Comparison of ENCODE assay signal across 1 cellular context in the genomic region with DNA sequence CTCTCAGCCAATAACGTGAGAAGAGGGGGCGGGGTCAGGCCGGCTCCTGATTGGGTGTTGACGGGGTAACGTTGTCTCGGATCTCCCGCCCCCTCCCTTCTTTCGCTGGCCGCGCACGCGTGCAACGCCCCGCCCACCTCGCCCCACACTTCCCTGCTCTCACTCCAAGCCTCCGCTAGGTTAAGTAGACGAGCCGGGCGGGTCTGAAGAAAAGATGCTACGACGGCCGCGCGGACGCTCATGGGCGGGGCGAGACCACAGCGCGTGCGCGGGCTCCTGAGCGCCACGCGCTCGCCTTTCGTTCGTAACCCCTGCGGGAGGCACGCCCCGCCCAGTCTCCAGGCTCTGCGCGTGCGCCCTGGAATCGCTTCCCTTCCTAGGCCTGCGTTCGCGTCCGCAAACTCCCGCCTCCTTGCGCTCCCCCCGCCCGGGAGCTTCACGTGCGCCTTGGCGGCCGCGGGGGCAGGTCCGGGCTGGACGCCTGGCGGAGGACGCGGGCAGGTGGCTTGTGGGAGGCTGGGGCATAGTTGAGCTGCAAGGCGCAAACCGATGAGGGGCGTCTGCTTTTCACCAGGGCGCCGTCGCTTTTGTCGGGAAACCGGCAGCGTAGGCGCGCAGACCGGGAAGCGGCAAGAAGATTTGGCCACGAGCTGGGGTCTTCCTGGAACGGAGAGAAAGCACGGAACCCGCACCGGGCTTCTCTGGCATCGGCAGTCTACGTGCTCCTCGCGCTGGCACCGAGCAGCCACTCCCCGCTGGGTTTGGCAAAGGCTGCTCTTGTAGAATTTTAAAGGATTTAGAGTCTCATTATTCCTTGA.
TF ChIP-seq lines count a peak whose summit lies in the region.

No MANE protein-coding gene starts in this region.

TF ChIP-seq in HEK293, 187 proteins besides CTCF, POLR2A, EP300 and RAD21 (continued from another document and continues in another):
- TF ChIP-seq, protein P1, sequence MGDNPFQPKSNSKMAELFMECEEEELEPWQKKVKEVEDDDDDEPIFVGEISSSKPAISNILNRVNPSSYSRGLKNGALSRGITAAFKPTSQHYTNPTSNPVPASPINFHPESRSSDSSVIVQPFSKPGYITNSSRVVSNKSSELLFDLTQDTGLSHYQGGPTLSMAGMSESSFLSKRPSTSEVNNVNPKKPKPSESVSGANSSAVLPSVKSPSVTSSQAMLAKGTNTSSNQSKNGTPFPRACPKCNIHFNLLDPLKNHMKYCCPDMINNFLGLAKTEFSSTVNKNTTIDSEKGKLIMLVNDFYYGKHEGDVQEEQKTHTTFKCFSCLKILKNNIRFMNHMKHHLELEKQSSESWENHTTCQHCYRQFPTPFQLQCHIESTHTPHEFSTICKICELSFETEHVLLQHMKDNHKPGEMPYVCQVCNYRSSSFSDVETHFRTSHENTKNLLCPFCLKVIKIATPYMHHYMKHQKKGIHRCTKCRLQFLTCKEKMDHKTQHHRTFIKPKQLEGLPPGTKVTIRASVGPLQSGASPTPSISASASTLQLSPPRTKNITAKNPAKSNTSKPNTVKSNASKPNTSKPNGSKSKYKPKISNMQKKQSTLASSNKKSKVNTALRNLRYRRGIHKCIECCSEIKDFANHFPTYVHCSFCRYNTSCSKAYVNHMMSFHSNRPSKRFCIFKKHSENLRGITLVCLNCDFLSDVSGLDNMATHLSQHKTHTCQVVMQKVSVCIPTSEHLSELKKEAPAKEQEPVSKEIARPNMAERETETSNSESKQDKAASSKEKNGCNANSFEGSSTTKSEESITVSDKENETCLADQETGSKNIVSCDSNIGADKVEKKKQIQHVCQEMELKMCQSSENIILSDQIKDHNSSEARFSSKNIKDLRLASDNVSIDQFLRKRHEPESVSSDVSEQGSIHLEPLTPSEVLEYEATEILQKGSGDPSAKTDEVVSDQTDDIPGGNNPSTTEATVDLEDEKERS (tag by site-specific recombination; IDR thresholded peaks at IDR 0.05) = no peak
- TF ChIP-seq IKZF3 (tag by site-specific recombination; IDR thresholded peaks at IDR 0.05) = peak; percentile 39; the same call in 1 of the 2 replicates
- no peak; the same call in 1 of the 2 replicates for TF ChIP-seq ZIC2 (tag by site-specific recombination; IDR thresholded peaks at IDR 0.05)
- TF ChIP-seq, protein P2, sequence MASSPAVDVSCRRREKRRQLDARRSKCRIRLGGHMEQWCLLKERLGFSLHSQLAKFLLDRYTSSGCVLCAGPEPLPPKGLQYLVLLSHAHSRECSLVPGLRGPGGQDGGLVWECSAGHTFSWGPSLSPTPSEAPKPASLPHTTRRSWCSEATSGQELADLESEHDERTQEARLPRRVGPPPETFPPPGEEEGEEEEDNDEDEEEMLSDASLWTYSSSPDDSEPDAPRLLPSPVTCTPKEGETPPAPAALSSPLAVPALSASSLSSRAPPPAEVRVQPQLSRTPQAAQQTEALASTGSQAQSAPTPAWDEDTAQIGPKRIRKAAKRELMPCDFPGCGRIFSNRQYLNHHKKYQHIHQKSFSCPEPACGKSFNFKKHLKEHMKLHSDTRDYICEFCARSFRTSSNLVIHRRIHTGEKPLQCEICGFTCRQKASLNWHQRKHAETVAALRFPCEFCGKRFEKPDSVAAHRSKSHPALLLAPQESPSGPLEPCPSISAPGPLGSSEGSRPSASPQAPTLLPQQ (tag by site-specific recombination; IDR thresholded peaks at IDR 0.05) = peak; percentile 57; the same call in 1 of the 2 replicates
- no peak for TF ChIP-seq FEZF1 (tag by site-specific recombination; IDR thresholded peaks at IDR 0.05)
- peak; percentile 65; the same call in 1 of the 2 replicates for TF ChIP-seq ZNF561 (tag by site-specific recombination; IDR thresholded peaks at IDR 0.05; ENCODE audit: borderline replicate concordance)
- no peak for TF ChIP-seq ZNF830 (tag by site-specific recombination; IDR thresholded peaks at IDR 0.05; ENCODE audit: low read depth)
- TF ChIP-seq, protein P3, sequence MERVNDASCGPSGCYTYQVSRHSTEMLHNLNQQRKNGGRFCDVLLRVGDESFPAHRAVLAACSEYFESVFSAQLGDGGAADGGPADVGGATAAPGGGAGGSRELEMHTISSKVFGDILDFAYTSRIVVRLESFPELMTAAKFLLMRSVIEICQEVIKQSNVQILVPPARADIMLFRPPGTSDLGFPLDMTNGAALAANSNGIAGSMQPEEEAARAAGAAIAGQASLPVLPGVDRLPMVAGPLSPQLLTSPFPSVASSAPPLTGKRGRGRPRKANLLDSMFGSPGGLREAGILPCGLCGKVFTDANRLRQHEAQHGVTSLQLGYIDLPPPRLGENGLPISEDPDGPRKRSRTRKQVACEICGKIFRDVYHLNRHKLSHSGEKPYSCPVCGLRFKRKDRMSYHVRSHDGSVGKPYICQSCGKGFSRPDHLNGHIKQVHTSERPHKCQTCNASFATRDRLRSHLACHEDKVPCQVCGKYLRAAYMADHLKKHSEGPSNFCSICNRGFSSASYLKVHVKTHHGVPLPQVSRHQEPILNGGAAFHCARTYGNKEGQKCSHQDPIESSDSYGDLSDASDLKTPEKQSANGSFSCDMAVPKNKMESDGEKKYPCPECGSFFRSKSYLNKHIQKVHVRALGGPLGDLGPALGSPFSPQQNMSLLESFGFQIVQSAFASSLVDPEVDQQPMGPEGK (tag by site-specific recombination; IDR thresholded peaks at IDR 0.05) = peak; percentile 92
- no peak for TF ChIP-seq ZNF677 (tag by site-specific recombination; IDR thresholded peaks at IDR 0.05)
- no peak for TF ChIP-seq ZNF768 (tag by site-specific recombination; IDR thresholded peaks at IDR 0.05)
- 0 out of 2 replicates have a peak, but pooled peaks have one; percentile 26 for TF ChIP-seq ZNF394 (tag by site-specific recombination; IDR thresholded peaks at IDR 0.05; ENCODE audit: borderline replicate concordance)
- no peak for TF ChIP-seq ZNF311 (tag by site-specific recombination; IDR thresholded peaks at IDR 0.05; ENCODE audit: borderline replicate concordance)
- no peak for TF ChIP-seq ZNF174 (tag by site-specific recombination; IDR thresholded peaks at IDR 0.05)
- no peak for TF ChIP-seq ZNF175 (tag by site-specific recombination; IDR thresholded peaks at IDR 0.05)
- TF ChIP-seq ZNF660 (tag by site-specific recombination; IDR thresholded peaks at IDR 0.05) = peak; percentile 74; the same call in 1 of the 2 replicates
- TF ChIP-seq, protein P4, sequence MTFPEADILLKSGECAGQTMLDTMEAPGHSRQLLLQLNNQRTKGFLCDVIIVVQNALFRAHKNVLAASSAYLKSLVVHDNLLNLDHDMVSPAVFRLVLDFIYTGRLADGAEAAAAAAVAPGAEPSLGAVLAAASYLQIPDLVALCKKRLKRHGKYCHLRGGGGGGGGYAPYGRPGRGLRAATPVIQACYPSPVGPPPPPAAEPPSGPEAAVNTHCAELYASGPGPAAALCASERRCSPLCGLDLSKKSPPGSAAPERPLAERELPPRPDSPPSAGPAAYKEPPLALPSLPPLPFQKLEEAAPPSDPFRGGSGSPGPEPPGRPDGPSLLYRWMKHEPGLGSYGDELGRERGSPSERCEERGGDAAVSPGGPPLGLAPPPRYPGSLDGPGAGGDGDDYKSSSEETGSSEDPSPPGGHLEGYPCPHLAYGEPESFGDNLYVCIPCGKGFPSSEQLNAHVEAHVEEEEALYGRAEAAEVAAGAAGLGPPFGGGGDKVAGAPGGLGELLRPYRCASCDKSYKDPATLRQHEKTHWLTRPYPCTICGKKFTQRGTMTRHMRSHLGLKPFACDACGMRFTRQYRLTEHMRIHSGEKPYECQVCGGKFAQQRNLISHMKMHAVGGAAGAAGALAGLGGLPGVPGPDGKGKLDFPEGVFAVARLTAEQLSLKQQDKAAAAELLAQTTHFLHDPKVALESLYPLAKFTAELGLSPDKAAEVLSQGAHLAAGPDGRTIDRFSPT (tag by site-specific recombination; IDR thresholded peaks at IDR 0.05) = peak; percentile 61
- TF ChIP-seq, protein P5, sequence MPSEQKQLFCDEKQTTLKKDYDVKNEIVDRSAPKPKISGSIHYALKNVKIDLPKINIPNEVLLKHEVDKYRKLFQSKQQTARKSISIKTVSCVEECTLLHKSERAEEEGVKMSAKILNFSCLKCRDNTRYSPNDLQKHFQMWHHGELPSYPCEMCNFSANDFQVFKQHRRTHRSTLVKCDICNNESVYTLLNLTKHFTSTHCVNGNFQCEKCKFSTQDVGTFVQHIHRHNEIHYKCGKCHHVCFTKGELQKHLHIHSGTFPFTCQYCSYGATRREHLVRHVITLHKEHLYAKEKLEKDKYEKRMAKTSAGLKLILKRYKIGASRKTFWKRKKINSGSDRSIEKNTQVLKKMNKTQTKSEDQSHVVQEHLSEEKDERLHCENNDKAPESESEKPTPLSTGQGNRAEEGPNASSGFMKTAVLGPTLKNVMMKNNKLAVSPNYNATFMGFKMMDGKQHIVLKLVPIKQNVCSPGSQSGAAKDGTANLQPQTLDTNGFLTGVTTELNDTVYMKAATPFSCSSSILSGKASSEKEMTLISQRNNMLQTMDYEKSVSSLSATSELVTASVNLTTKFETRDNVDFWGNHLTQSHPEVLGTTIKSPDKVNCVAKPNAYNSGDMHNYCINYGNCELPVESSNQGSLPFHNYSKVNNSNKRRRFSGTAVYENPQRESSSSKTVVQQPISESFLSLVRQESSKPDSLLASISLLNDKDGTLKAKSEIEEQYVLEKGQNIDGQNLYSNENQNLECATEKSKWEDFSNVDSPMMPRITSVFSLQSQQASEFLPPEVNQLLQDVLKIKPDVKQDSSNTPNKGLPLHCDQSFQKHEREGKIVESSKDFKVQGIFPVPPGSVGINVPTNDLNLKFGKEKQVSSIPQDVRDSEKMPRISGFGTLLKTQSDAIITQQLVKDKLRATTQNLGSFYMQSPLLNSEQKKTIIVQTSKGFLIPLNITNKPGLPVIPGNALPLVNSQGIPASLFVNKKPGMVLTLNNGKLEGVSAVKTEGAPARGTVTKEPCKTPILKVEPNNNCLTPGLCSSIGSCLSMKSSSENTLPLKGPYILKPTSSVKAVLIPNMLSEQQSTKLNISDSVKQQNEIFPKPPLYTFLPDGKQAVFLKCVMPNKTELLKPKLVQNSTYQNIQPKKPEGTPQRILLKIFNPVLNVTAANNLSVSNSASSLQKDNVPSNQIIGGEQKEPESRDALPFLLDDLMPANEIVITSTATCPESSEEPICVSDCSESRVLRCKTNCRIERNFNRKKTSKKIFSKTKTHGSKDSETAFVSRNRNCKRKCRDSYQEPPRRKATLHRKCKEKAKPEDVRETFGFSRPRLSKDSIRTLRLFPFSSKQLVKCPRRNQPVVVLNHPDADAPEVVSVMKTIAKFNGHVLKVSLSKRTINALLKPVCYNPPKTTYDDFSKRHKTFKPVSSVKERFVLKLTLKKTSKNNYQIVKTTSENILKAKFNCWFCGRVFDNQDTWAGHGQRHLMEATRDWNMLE (tag by site-specific recombination; conservative IDR thresholded peaks at IDR 0.05; ENCODE audit: low read depth) = no peak
- no peak for TF ChIP-seq ZNF747 (tag by site-specific recombination; IDR thresholded peaks at IDR 0.05)
- TF ChIP-seq ZSCAN16 (tag by site-specific recombination; IDR thresholded peaks at IDR 0.05) = no peak
- TF ChIP-seq GLIS2 (tag by site-specific recombination; IDR thresholded peaks at IDR 0.05) = peak; percentile 71
- TF ChIP-seq, protein P6, sequence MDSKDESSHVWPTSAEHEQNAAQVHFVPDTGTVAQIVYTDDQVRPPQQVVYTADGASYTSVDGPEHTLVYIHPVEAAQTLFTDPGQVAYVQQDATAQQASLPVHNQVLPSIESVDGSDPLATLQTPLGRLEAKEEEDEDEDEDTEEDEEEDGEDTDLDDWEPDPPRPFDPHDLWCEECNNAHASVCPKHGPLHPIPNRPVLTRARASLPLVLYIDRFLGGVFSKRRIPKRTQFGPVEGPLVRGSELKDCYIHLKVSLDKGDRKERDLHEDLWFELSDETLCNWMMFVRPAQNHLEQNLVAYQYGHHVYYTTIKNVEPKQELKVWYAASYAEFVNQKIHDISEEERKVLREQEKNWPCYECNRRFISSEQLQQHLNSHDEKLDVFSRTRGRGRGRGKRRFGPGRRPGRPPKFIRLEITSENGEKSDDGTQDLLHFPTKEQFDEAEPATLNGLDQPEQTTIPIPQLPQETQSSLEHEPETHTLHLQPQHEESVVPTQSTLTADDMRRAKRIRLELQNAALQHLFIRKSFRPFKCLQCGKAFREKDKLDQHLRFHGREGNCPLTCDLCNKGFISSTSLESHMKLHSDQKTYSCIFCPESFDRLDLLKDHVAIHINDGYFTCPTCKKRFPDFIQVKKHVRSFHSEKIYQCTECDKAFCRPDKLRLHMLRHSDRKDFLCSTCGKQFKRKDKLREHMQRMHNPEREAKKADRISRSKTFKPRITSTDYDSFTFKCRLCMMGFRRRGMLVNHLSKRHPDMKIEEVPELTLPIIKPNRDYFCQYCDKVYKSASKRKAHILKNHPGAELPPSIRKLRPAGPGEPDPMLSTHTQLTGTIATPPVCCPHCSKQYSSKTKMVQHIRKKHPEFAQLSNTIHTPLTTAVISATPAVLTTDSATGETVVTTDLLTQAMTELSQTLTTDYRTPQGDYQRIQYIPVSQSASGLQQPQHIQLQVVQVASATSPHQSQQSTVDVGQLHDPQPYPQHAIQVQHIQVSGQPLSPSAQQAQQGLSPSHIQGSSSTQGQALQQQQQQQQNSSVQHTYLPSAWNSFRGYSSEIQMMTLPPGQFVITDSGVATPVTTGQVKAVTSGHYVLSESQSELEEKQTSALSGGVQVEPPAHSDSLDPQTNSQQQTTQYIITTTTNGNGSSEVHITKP (tag by site-specific recombination; IDR thresholded peaks at IDR 0.05) = 0 out of 2 replicates have a peak, but pooled peaks have one; percentile 43
- peak; percentile 87 for TF ChIP-seq ZBTB20 (tag by site-specific recombination; IDR thresholded peaks at IDR 0.05)
- no peak for TF ChIP-seq ZNF211 (tag by site-specific recombination; IDR thresholded peaks at IDR 0.05; ENCODE audit: low read depth)
- TF ChIP-seq, protein P7, sequence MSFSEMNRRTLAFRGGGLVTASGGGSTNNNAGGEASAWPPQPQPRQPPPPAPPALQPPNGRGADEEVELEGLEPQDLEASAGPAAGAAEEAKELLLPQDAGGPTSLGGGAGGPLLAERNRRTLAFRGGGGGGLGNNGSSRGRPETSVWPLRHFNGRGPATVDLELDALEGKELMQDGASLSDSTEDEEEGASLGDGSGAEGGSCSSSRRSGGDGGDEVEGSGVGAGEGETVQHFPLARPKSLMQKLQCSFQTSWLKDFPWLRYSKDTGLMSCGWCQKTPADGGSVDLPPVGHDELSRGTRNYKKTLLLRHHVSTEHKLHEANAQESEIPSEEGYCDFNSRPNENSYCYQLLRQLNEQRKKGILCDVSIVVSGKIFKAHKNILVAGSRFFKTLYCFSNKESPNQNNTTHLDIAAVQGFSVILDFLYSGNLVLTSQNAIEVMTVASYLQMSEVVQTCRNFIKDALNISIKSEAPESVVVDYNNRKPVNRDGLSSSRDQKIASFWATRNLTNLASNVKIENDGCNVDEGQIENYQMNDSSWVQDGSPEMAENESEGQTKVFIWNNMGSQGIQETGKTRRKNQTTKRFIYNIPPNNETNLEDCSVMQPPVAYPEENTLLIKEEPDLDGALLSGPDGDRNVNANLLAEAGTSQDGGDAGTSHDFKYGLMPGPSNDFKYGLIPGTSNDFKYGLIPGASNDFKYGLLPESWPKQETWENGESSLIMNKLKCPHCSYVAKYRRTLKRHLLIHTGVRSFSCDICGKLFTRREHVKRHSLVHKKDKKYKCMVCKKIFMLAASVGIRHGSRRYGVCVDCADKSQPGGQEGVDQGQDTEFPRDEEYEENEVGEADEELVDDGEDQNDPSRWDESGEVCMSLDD (tag by site-specific recombination; IDR thresholded peaks at IDR 0.05) = no peak
- 0 out of 2 replicates have a peak, but pooled peaks have one; percentile 31 for TF ChIP-seq ZNF610 (tag by site-specific recombination; IDR thresholded peaks at IDR 0.05; ENCODE audit: borderline replicate concordance)
- TF ChIP-seq ZNF37A (tag by site-specific recombination; IDR thresholded peaks at IDR 0.05) = no peak
- no peak for TF ChIP-seq ZNF423 (tag by site-specific recombination; IDR thresholded peaks at IDR 0.05)
- no peak for TF ChIP-seq ZNF544 (tag by site-specific recombination; IDR thresholded peaks at IDR 0.05)
- no peak for TF ChIP-seq ZNF10 (tag by site-specific recombination; IDR thresholded peaks at IDR 0.05)
- TF ChIP-seq ZNF843 (tag by site-specific recombination; IDR thresholded peaks at IDR 0.05) = 0 out of 2 replicates have a peak, but pooled peaks have one; percentile 34
- no peak for TF ChIP-seq ZNF473 (tag by site-specific recombination; IDR thresholded peaks at IDR 0.05)
- TF ChIP-seq SP2 (tag by site-specific recombination; IDR thresholded peaks at IDR 0.05) = peak; percentile 81
- TF ChIP-seq BCL11A (tag by site-specific recombination; IDR thresholded peaks at IDR 0.05; ENCODE audit: low read depth) = no peak
